Comparison of ENCODE assay signal across 24 cellular contexts in the genomic region with DNA sequence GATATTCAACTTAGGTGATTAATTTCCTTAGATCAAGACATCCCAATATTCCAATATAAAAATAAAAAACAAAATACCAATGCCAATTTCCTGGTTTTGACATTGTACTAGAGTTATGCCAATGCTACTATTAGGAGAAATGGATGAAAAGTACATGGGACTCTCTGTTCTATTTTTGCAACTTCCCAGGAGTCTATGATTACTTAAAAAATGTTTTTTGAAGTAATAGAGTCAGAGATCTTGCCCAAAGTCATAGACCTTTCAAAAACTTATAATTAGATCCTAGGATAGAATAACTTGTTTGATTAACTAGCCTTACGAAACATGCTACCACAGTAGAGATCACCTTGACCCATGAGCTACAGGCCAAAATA.
"Had no signal": no experiment of that assay in that cellular context is flagged by ENCODE, and none has a peak within 500 bp of the region (broad histone marks: within the 10 kb centered on the region; RNA-seq: fewer than 3 reads in every experiment).

No MANE protein-coding gene starts in this region.

- H3K4me1 ChIP-seq: SJCRH30 had no signal

- H3K4me3 ChIP-seq: SJCRH30 had no signal

- H3K27ac ChIP-seq: SJCRH30, VCaP had no signal

- H3K4me2 ChIP-seq: SK-N-SH had no signal

- H3K9me3 ChIP-seq: SJCRH30, SK-N-SH had no signal

- ATAC-seq: activated T-cell treated with anti-CD3 and anti-CD28 coated beads, Interleukin-2, amount 50 U/mL, for 4 hours; Panc1 had no signal

- H3K36me3 ChIP-seq: SJCRH30 had no signal

- H3K27me3 ChIP-seq: SJCRH30 had no signal

- H3K9ac ChIP-seq: SK-N-SH had no signal

- DNase-seq: activated CD4-positive, alpha-beta memory T cell treated with anti-CD3 and anti-CD28 coated beads for 36 hours; activated CD4-positive, alpha-beta T cell treated with anti-CD3 and anti-CD28 coated beads, Interleukin-2, amount 10 ng/mL, durations not matched to agents 7 days and 5 days; activated CD4-positive, CD25-positive, alpha-beta regulatory T cell; activated CD8-positive, alpha-beta memory T cell treated with anti-CD3 and anti-CD28 coated beads for 24 hours; activated effector memory CD4-positive, alpha-beta T cell treated with anti-CD3 and anti-CD28 coated beads, Interleukin-2, amount 50 U/mL, for 16 hours; activated naive CD4-positive, alpha-beta T cell treated with Interleukin-2 at 50 U/mL for 16 hours; activated T-cell treated with anti-CD3 and anti-CD28 coated beads, Interleukin-2, amount 50 U/mL, for 4 hours; amygdala; MM.1S; NCI-H1105; NCI-H1436; NCI-H1694 treated with DMSO at 0.1 percent for 48 hours; NCI-H2081; NCI-H510A treated with DMSO at 0.1 percent for 48 hours; NCI-H69; NK-92 treated with Interleukin-12 subunit alpha and Interleukin-12 subunit beta, amount 100 ng/mL, for 24 hours; OCI-M1; Right ventricle myocardium superior; RPMI8226; SJCRH30; SK-N-SH; T-helper 1 cell had no signal
